22 cellular contexts compared by ENCODE assay signal in genomic region chr9:21371467-21371866, GRCh38. TPM values are rescaled to one million over a fixed set of nuclear protein-coding genes. Genes with fewer than 3 reads are reported as not detected.
"Had no signal": no experiment of that assay in that cellular context is flagged by ENCODE, and none has a peak within 500 bp of the region (broad histone marks: within the 10 kb centered on the region; RNA-seq: fewer than 3 reads in every experiment).

No MANE protein-coding gene starts in this region.

RNA-seq across cellular contexts. Expression of gene IFNA13, which starts 3.6 kb away (rescaled TPM):
- total RNA-seq: naive thymus-derived CD8-positive, alpha-beta T cell; natural killer cell treated with Interleukin-12 subunit alpha and Interleukin-12 subunit beta and Interleukin-15 and Interleukin-18, amount 100 ng/mL, for 72 hours; neural crest cell; omental fat pad; osteocyte; pancreas; posterior vena cava; prostate gland; pulmonary artery endothelial cell; right atrium auricular region; sciatic nerve; smooth muscle cell; stomach; subcutaneous adipose tissue; temporal lobe; thoracic aorta; thyroid gland; tibial nerve; upper lobe of left lung; ureter; vagina had no signal
- polyA plus RNA-seq: naive thymus-derived CD8-positive, alpha-beta T cell; smooth muscle cell; stomach had no signal

RNA-seq across cellular contexts. Expression of gene IFNA2, which starts 13.7 kb away (rescaled TPM):
- total RNA-seq: naive thymus-derived CD8-positive, alpha-beta T cell; natural killer cell treated with Interleukin-12 subunit alpha and Interleukin-12 subunit beta and Interleukin-15 and Interleukin-18, amount 100 ng/mL, for 72 hours; neural crest cell; osteocyte; pancreas; posterior vena cava; prostate gland; pulmonary artery endothelial cell; right atrium auricular region; sciatic nerve; smooth muscle cell; stomach; subcutaneous adipose tissue; temporal lobe; thoracic aorta; thyroid gland; tibial nerve; upper lobe of left lung; ureter; vagina had no signal
- polyA plus RNA-seq: naive thymus-derived CD8-positive, alpha-beta T cell; pancreas; smooth muscle cell; spleen; stomach had no signal

RNA-seq across cellular contexts. Expression of gene IFNA6, which starts 20.8 kb away (rescaled TPM):
- total RNA-seq: naive thymus-derived CD8-positive, alpha-beta T cell; natural killer cell treated with Interleukin-12 subunit alpha and Interleukin-12 subunit beta and Interleukin-15 and Interleukin-18, amount 100 ng/mL, for 72 hours; neural crest cell; omental fat pad; osteocyte; pancreas; posterior vena cava; pulmonary artery endothelial cell; right atrium auricular region; sciatic nerve; smooth muscle cell; stomach; subcutaneous adipose tissue; temporal lobe; thoracic aorta; thyroid gland; tibial nerve; upper lobe of left lung; ureter; vagina had no signal
- polyA plus RNA-seq: naive thymus-derived CD8-positive, alpha-beta T cell; pancreas; smooth muscle cell; spleen; stomach had no signal

RNA-seq across cellular contexts. Expression of gene IFNA8, which starts 37.5 kb away (rescaled TPM):
- total RNA-seq: naive thymus-derived CD8-positive, alpha-beta T cell; natural killer cell treated with Interleukin-12 subunit alpha and Interleukin-12 subunit beta and Interleukin-15 and Interleukin-18, amount 100 ng/mL, for 72 hours; neural crest cell; omental fat pad; osteocyte; pancreas; posterior vena cava; prostate gland; pulmonary artery endothelial cell; right atrium auricular region; sciatic nerve; smooth muscle cell; spleen; stomach; subcutaneous adipose tissue; temporal lobe; thoracic aorta; thyroid gland; tibial nerve; upper lobe of left lung; ureter; vagina had no signal
- polyA plus RNA-seq: naive thymus-derived CD8-positive, alpha-beta T cell; pancreas; smooth muscle cell; spleen; stomach had no signal
